Comparison of ENCODE assay signal across 23 cellular contexts in the genomic region with DNA sequence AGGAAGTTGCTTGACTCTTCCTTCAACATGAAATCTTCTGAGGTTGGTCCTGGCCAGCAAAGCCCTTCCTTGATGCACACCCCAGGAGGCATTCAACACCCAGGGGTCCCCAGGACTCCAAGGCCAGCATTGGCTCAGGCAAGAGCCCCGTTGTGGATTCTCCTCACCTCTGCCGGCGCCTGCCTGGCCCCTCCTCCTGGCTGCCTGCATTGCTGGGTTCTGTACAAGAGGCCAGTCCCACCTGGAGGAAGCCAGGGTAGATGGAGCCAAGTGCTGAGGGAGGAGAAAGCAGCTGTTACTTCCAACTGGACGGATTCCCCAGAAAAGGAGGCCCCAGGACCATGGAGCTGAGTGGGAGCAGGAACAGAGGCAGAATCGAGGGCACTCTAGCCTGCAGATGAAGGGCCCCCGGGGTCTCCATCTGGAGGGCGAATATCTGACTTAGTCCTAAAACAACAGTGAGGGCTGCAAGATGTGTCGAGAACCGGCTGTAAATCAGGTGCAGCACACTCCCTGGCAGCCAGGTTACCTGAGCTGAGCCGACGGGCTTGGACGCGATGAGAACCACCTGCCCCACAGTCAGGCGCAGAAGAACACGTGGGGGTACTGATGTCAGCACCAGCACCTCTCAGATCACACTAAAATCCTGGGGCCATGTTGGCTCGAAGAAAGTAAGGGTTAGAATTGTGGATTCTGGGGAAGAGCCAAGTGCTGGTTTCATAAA.
"Had no signal": no experiment of that assay in that cellular context is flagged by ENCODE, and none has a peak within 500 bp of the region (broad histone marks: within the 10 kb centered on the region; RNA-seq: fewer than 3 reads in every experiment).

No MANE protein-coding gene starts in this region.

- H3K27ac ChIP-seq: lower lobe of right lung, ovary, skin epidermis, stomach, testis, thyroid gland, transverse colon, upper lobe of right lung, uterus had no signal

- H3K4me1 Mint-ChIP-seq: immature natural killer cell; naive thymus-derived CD8-positive, alpha-beta T cell; nephron; neural crest cell; stimulated activated naive B cell treated with anti-CD40 and anti-IgM and Interleukin-4, amounts not matched to agents 10 μg/mL and 1 μg/mL and 100 μg/mL, for 72 hours had no signal

- H3K36me3 ChIP-seq: lower lobe of right lung, ovary, stomach, thyroid gland, transverse colon, upper lobe of right lung, uterus had no signal

- H3K36me3 Mint-ChIP-seq: stimulated activated naive B cell treated with anti-CD40 and anti-IgM and Interleukin-4, amounts not matched to agents 10 μg/mL and 1 μg/mL and 100 μg/mL, for 72 hours had no signal

- DNase-seq: immature natural killer cell; lower lobe of right lung; mammary epithelial cell; mesenchymal stem cell; naive thymus-derived CD8-positive, alpha-beta T cell; ovary; right cardiac atrium; stimulated activated CD4-positive, alpha-beta T cell treated with anti-CD3 and anti-CD28 coated beads, Interleukin-12 subunit alpha, Interleukin-12 subunit beta, amount 100 ng/mL, for 4 hours; stimulated activated CD4-positive, alpha-beta T cell treated with anti-CD3 and anti-CD28 coated beads, Interleukin-15, amount 100 ng/mL, for 24 hours; stimulated activated CD4-positive, alpha-beta T cell treated with anti-CD3 and anti-CD28 coated beads, Interleukin-2, amount 100 ng/mL, for 24 hours; stimulated activated CD4-positive, alpha-beta T cell treated with anti-CD3 and anti-CD28 coated beads, Interleukin-4, amount 100 ng/mL, for 1 hour; stimulated activated naive B cell treated with anti-CD40 and anti-IgM and Interleukin-4, amounts not matched to agents 10 μg/mL and 1 μg/mL and 100 μg/mL, for 72 hours; stimulated activated naive CD8-positive, alpha-beta T cell treated with anti-CD3 and anti-CD28 coated beads, Interleukin-15, Interleukin-2, amounts not matched to agents 100 U/mL and 50 U/mL, for 24 hours; testis; thyroid gland; transverse colon; upper lobe of right lung; uterus had no signal

- H3K27me3 Mint-ChIP-seq: stimulated activated naive B cell treated with anti-CD40 and anti-IgM and Interleukin-4, amounts not matched to agents 10 μg/mL and 1 μg/mL and 100 μg/mL, for 72 hours had no signal

- H3K27me3 ChIP-seq: ovary, testis, thyroid gland, transverse colon, upper lobe of right lung, uterus had no signal

- H3K27ac Mint-ChIP-seq: immature natural killer cell; naive thymus-derived CD8-positive, alpha-beta T cell; nephron; progenitor cell of endocrine pancreas; stimulated activated naive B cell treated with anti-CD40 and anti-IgM and Interleukin-4, amounts not matched to agents 10 μg/mL and 1 μg/mL and 100 μg/mL, for 72 hours had no signal

- H3K4me1 ChIP-seq: lower lobe of right lung, stomach, testis, thyroid gland, transverse colon, upper lobe of right lung, uterus had no signal

- H3K4me3 Mint-ChIP-seq: immature natural killer cell; naive thymus-derived CD8-positive, alpha-beta T cell; nephron; neural crest cell; stimulated activated naive B cell treated with anti-CD40 and anti-IgM and Interleukin-4, amounts not matched to agents 10 μg/mL and 1 μg/mL and 100 μg/mL, for 72 hours had no signal

- H3K9me3 ChIP-seq: lower lobe of right lung, ovary, testis, thyroid gland, transverse colon, upper lobe of right lung, uterus had no signal

- H3K4me3 ChIP-seq: lower lobe of right lung, ovary, skin epidermis, stomach, testis, thyroid gland, transverse colon, upper lobe of right lung, uterus had no signal
